ENCODE assay signal across 12 cellular contexts in genomic region chr17:74639704-74640142, GRCh38. TPM values are rescaled to one million over a fixed set of nuclear protein-coding genes. Genes with fewer than 3 reads are reported as not detected.
A peak's percentile ranks its signal among the peaks of the same experiment; 100 is the strongest.
DNase-seq lines count a peak whose midpoint lies in the region; ATAC-seq and TF ChIP-seq lines count a peak whose summit lies in the region.
"Had no signal": no experiment of that assay in that cellular context is flagged by ENCODE, and none has a peak within 500 bp of the region (broad histone marks: within the 10 kb centered on the region; RNA-seq: fewer than 3 reads in every experiment).

No MANE protein-coding gene starts in this region.

- H3K4me3 ChIP-seq in lower lobe of right lung (no peak overlapping the region), ovary (no peak overlapping the region)
- H3K4me3 ChIP-seq: smooth muscle cell had no signal

- H3K27ac ChIP-seq in lower lobe of right lung (no peak overlapping the region), ovary (no peak overlapping the region)

- H3K4me1 ChIP-seq in lower lobe of right lung (peaks cover 10% of the 10 kb centered on the region), ovary (ENCODE audit: insufficient read depth) (no peaks in the 10 kb centered on the region)

- H3K9me3 ChIP-seq in lower lobe of right lung (no peaks in the 10 kb centered on the region), ovary (no peaks in the 10 kb centered on the region)

- ATAC-seq in GM21515 (IDR thresholded peaks at IDR 0.05; ENCODE audit: unreplicated experiment) (peak; percentile 54), lower lobe of right lung (peak; percentile 52 to 56), GM21390 (IDR thresholded peaks at IDR 0.05; ENCODE audit: unreplicated experiment) (no peak)

- DNase-seq in CD1c-positive myeloid dendritic cell (ENCODE audit: extremely low spot score): peak; percentile 85
- DNase-seq in SIG-M5 treated with dmso at 0.1 percent for 504 hours (lab: John Stamatoyannopoulos, UW; ENCODE audit: unreplicated experiment): peak; percentile 89
- peak; percentile 51 for DNase-seq in lower lobe of right lung
- DNase-seq in NCI-H82 (lab: John Stamatoyannopoulos, UW): no peak
- no peak for DNase-seq in DMS 273 treated with DMSO at 0.1 percent for 48 hours (lab: John Stamatoyannopoulos, UW)
- DNase-seq in ovary: no peak
- DNase-seq: NCI-H524, T1000 had no signal

- no peaks in the 10 kb centered on the region for H3K36me3 ChIP-seq in lower lobe of right lung
- H3K36me3 ChIP-seq in ovary: no peaks in the 10 kb centered on the region

- WGBS in ovary, 3 donors: 77 to 81% (median 80%) methylated on average over 10 of the region's 10 CpGs

- intact Hi-C loops in lower lobe of right lung (cut with DNase I): no loop called here
- intact Hi-C loops in ovary (cut with DNase I): no loop called here

- H3K27me3 ChIP-seq in lower lobe of right lung (ENCODE audit: low read depth): peaks cover 30% of the 10 kb centered on the region
- no peaks in the 10 kb centered on the region for H3K27me3 ChIP-seq in ovary

- TF ChIP-seq CTCF in lower lobe of right lung (IDR thresholded peaks at IDR 0.05) (no peak), ovary (IDR thresholded peaks at IDR 0.05) (no peak)

- no peak for TF ChIP-seq POLR2A in ovary (IDR thresholded peaks at IDR 0.05)

- TF ChIP-seq EP300 in ovary (IDR thresholded peaks at IDR 0.05): no peak

RNA-seq across cellular contexts. Expression of gene CD300E, which starts 16.2 kb away (rescaled TPM):
- 7.3 TPM for total RNA-seq in lower lobe of right lung
- total RNA-seq in ovary: under 1 TPM; 0.11 to 0.79 (median 0.15) TPM
- 1 to 10 TPM in 1 of 2 donors, under 1 TPM in 1; 0.30 to 1.1 TPM for polyA plus RNA-seq in ovary
- total RNA-seq: glomerular endothelial cell, smooth muscle cell had no signal
- polyA plus RNA-seq: smooth muscle cell had no signal

RNA-seq across cellular contexts. Expression of gene CD300LD, which starts 47.6 kb away (rescaled TPM):
- total RNA-seq in lower lobe of right lung: not detected
- total RNA-seq in ovary: not detected
- polyA plus RNA-seq in ovary: not detected
- total RNA-seq: glomerular endothelial cell, smooth muscle cell had no signal
- polyA plus RNA-seq: smooth muscle cell had no signal

Comparison
In these comparisons a context has a peak if more than half of its experiments do, and no peak if none do; other contexts are left out.
1. DNase-seq: peak in CD1c-positive myeloid dendritic cell (single experiment), SIG-M5 treated with dmso at 0.1 percent for 504 hours (single experiment) and lower lobe of right lung (single experiment); none in NCI-H82 (single experiment), DMS 273 treated with DMSO at 0.1 percent for 48 hours (single experiment) and ovary (0 of 5).